20 cellular contexts compared by ENCODE assay signal in genomic region chr10:53005612-53006325, GRCh38.
"Had no signal": no experiment of that assay in that cellular context is flagged by ENCODE, and none has a peak within 500 bp of the region (broad histone marks: within the 10 kb centered on the region; RNA-seq: fewer than 3 reads in every experiment).

No MANE protein-coding gene starts in this region.

- H3K27ac ChIP-seq: gastrocnemius medialis, heart right ventricle, prostate gland, stomach, thoracic aorta, uterus had no signal

- DNase-seq: activated CD4-positive, alpha-beta T cell treated with anti-CD3 and anti-CD28 coated beads, Interleukin-2, amount 10 ng/mL, durations not matched to agents 24 days and 14 days; activated CD4-positive, CD25-positive, alpha-beta regulatory T cell; activated CD8-positive, alpha-beta memory T cell treated with anti-CD3 and anti-CD28 coated beads, Interleukin-2, amount 50 U/mL, for 48 hours; activated naive CD4-positive, alpha-beta T cell; activated naive CD8-positive, alpha-beta T cell treated with anti-CD3 and anti-CD28 coated beads, Interleukin-2, amount 10 ng/mL, durations not matched to agents 7 days and 5 days; anterior cingulate cortex; dermis blood vessel endothelial cell; endodermal cell; erythroblast; gastrocnemius medialis; heart right ventricle; left cardiac atrium; occipital lobe; right cardiac atrium; stimulated activated CD4-positive, alpha-beta T cell treated with anti-CD3 and anti-CD28 coated beads, Interleukin-1b, Interleukin-23, amount 100 ng/mL, for 48 hours; stomach; uterus had no signal

- H3K36me3 ChIP-seq: gastrocnemius medialis, heart right ventricle, prostate gland, stomach, thoracic aorta, uterus had no signal

- H3K4me3 ChIP-seq: gastrocnemius medialis, heart right ventricle, prostate gland, stomach, thoracic aorta, uterus had no signal

- ATAC-seq: gastrocnemius medialis; heart right ventricle; left cardiac atrium; natural killer cell treated with Interleukin-12 subunit alpha and Interleukin-12 subunit beta and Interleukin-15 and Interleukin-18, amount 100 ng/mL, for 72 hours; right cardiac atrium had no signal

- H3K4me1 ChIP-seq: gastrocnemius medialis, heart right ventricle, prostate gland, stomach, uterus had no signal

- H3K9me3 ChIP-seq: gastrocnemius medialis, heart right ventricle, prostate gland, stomach, thoracic aorta, uterus had no signal

- H3K27me3 ChIP-seq: gastrocnemius medialis, heart right ventricle, stomach, uterus had no signal
